In genomic region chr9:83544002-83544698, GRCh38 we compare ENCODE assay signal across 8 cellular contexts. TPM values are rescaled to one million over a fixed set of nuclear protein-coding genes. Genes with fewer than 3 reads are reported as not detected.
DNase-seq lines count a peak whose midpoint lies in the region; ATAC-seq, FAIRE-seq and TF ChIP-seq lines count a peak whose summit lies in the region.

No MANE protein-coding gene starts in this region.

- no peaks in the 10 kb centered on the region for H4K20me1 ChIP-seq in HepG2 (ENCODE audit: insufficient read depth, low read length)

- peak; percentile 94 for ATAC-seq in GM19452 (IDR thresholded peaks at IDR 0.05; ENCODE audit: unreplicated experiment)
- peak; percentile 91 for ATAC-seq in HG03520 (IDR thresholded peaks at IDR 0.05; ENCODE audit: unreplicated experiment)
- peak; percentile 97 for ATAC-seq in HepG2

- peak; percentile 94 for FAIRE-seq in HepG2 (lab: Jason Lieb, UNC)

- BruUV-seq in HepG2 (replicated peaks; lab: Mats Ljungman, UMichigan) = no TSS peak

- no peak overlapping the region for H3K9ac ChIP-seq in HepG2 (ENCODE audit: insufficient read depth, low read depth, low read length)

- no peak for TF ChIP-seq POLR2A in HepG2 (IDR thresholded peaks at IDR 0.05; ENCODE audit: insufficient read depth in 1 of 2, low read depth in 2 of 2, low read length in 2 of 2)

- CTCF ChIA-PET in HepG2 (lab: Yijun Ruan, JAX; ENCODE audit: low intra/inter-chr PET ratio, low total read pairs) = interaction anchor here (1.4 to 2.2 kb wide), 3 partner anchors 210 to 325 kb away, joined by 4 to 52 read pairs (median 13); no protein-coding TSS in a partner anchor

- peak; percentile 85 for TF ChIP-seq RAD21 in HepG2 (CRISPR knock-in tag; IDR thresholded peaks at IDR 0.05)

- no peaks in the 10 kb centered on the region for H3K27me3 ChIP-seq in HepG2 (ENCODE audit: control insufficient read depth in 1 of 2, insufficient read depth in 2 of 2, low read length in 2 of 2)

- H3K36me3 ChIP-seq in HepG2 (replicated peaks in 1 of 2; ENCODE audit: control insufficient read depth in 1 of 2, insufficient read depth in 2 of 2, low read length in 2 of 2) = no peaks in the 10 kb centered on the region

- H3K9me3 ChIP-seq in HepG2 (ENCODE audit: low read length) = no peaks in the 10 kb centered on the region

- no peak overlapping the region for H3K4me3 ChIP-seq in HepG2 (replicated peaks in 1 of 3; ENCODE audit: insufficient read depth in 1 of 3, low read depth in 2 of 3, low read length in 3 of 3)

- peak; percentile 92 for TF ChIP-seq CTCF in HepG2 (CRISPR knock-in tag; IDR thresholded peaks at IDR 0.05)

- in situ Hi-C loops in T47D (cut with HindIII; ENCODE audit: low pct_unique_long_range_greater_than_20kb, low sequenced_read_pairs) (no loop called here), HepG2 (cut with HindIII; ENCODE audit: extremely low pct_ligation_motif_present, low pct_unique_long_range_greater_than_20kb) (no loop called here)

- peaks cover 20% of the 10 kb centered on the region for H3K4me1 ChIP-seq in HepG2 (ENCODE audit: insufficient read depth, low read length)

- intact Hi-C loops in HepG2 (cut with micrococcal nuclease; ENCODE audit: unreplicated experiment) = loop anchor here (1.0 kb wide), 2 partner anchors 210 to 325 kb away; no protein-coding TSS in a partner anchor

- H3K4me2 ChIP-seq in HepG2 (ENCODE audit: low read depth, low read length) = peak overlapping the region; percentile 47

- peak; percentile 80 for DNase-seq in DMS 273 (lab: John Stamatoyannopoulos, UW; ENCODE audit: unreplicated experiment)
- peak; percentile 34 for DNase-seq in NCI-H774 (lab: John Stamatoyannopoulos, UW)
- peak; percentile 15 to 80 for DNase-seq in T47D (ENCODE audit: low read depth in 1 of 2, low spot score in 1 of 2)
- DNase-seq in HepG2 (ENCODE audit: low spot score) = peak; percentile 75
- no peak for DNase-seq in activated effector memory CD4-positive, alpha-beta T cell treated with Interleukin-2 at 50 U/mL for 16 hours
- DNase-seq in DMS79 treated with DMSO at 0.1 percent for 48 hours (lab: John Stamatoyannopoulos, UW) = no peak

- H2AFZ ChIP-seq in HepG2 (ENCODE audit: low read length) = peak overlapping the region; percentile 76

- no peaks in the 10 kb centered on the region for H3K79me2 ChIP-seq in HepG2 (ENCODE audit: insufficient read depth, low read length)

- no peak overlapping the region for H3K27ac ChIP-seq in HepG2 (ENCODE audit: extremely low read length, insufficient read depth, low read length)

- TF ChIP-seq EP300 in HepG2 (IDR thresholded peaks at IDR 0.05; ENCODE audit: low read depth in 2 of 2, low read length in 2 of 2) (no peak), HepG2 (CRISPR knock-in tag; IDR thresholded peaks at IDR 0.05; ENCODE audit: borderline replicate concordance) (no peak)

- POLR2A ChIA-PET in HepG2 (lab: Yijun Ruan, JAX) = interaction anchor here (1.0 kb wide), 1 partner anchor 210 kb away, joined by 4 read pairs; no protein-coding TSS in a partner anchor

- WGBS in HepG2 (ENCODE audit: low lambda C conversion rate) = 20% methylated on average over 2 of the region's 5 CpGs

TF ChIP-seq in HepG2, 621 proteins besides CTCF, POLR2A, EP300 and RAD21 (continues in another document):
- TF ChIP-seq THAP11 (CRISPR knock-in tag; IDR thresholded peaks at IDR 0.05) (0 out of 2 replicates have a peak, but pooled peaks have one; percentile 30), MED13 (CRISPR knock-in tag; IDR thresholded peaks at IDR 0.05) (0 out of 2 replicates have a peak, but pooled peaks have one; percentile 16), ZFX (CRISPR knock-in tag; IDR thresholded peaks at IDR 0.05; ENCODE audit: low read depth) (no peak), DZIP1 (CRISPR knock-in tag; IDR thresholded peaks at IDR 0.05) (no peak), MED1 (CRISPR knock-in tag; IDR thresholded peaks at IDR 0.05) (0 out of 2 replicates have a peak, but pooled peaks have one; percentile 18), HMGXB3 (CRISPR knock-in tag; IDR thresholded peaks at IDR 0.05; ENCODE audit: borderline replicate concordance) (0 out of 2 replicates have a peak, but pooled peaks have one; percentile 30)

RNA-seq across cellular contexts. Expression of gene FRMD3, which starts 5.9 kb away (rescaled TPM):
- 7.7 and 9.6 TPM in 2 replicates for total RNA-seq in HepG2 (2016; rRNA removed; fragmentation: Illumina TruSeq; extraction: Trizol)
- total RNA-seq in HepG2 (2016; cell fraction: cytosol; rRNA removed; fragmentation: Illumina TruSeq; extraction: Trizol; ENCODE audit: low read depth) = 0.71 and 1.1 TPM in 2 replicates
- 7.1 and 8.1 TPM in 2 replicates for total RNA-seq in HepG2 (2016; cell fraction: insoluble cytoplasmic fraction; rRNA removed; fragmentation: Illumina TruSeq; extraction: Trizol)
- total RNA-seq in HepG2 (2016; cell fraction: membrane; rRNA removed; fragmentation: Illumina TruSeq; extraction: Trizol) = 3.0 and 3.5 TPM in 2 replicates
- 7.5 and 7.6 TPM in 2 replicates for total RNA-seq in HepG2 (2016; cell fraction: nucleus; rRNA removed; fragmentation: Illumina TruSeq; extraction: Trizol)
- polyA plus RNA-seq in HepG2 (2011; rRNA removed) = 1.9 and 3.2 TPM in 2 replicates
- polyA plus RNA-seq in HepG2 (2011; cell fraction: cytosol; rRNA removed) = 2.4 and 3.0 TPM in 2 replicates
- polyA plus RNA-seq in HepG2 (2011; cell fraction: nucleus; rRNA removed) = 3.4 and 4.9 TPM in 2 replicates
- 4.6 and 5.1 TPM in 2 replicates for polyA plus RNA-seq in HepG2 (2012)
- 0.31 and 0.44 TPM in 2 replicates for polyA plus RNA-seq in HepG2 (2016; cell fraction: cytosol; fragmentation: Illumina TruSeq; extraction: Trizol; ENCODE audit: low read depth)
- 6.5 and 6.9 TPM in 2 replicates for polyA plus RNA-seq in HepG2 (2016; cell fraction: insoluble cytoplasmic fraction; fragmentation: Illumina TruSeq; extraction: Trizol; ENCODE audit: low read depth)
- 1.2 TPM in 2 replicates for polyA plus RNA-seq in HepG2 (2016; cell fraction: membrane; fragmentation: Illumina TruSeq; extraction: Trizol; ENCODE audit: low read depth)
- 6.1 and 6.6 TPM in 2 replicates for polyA plus RNA-seq in HepG2 (2016; cell fraction: nucleus; fragmentation: Illumina TruSeq; extraction: Trizol; ENCODE audit: insufficient read depth, low read depth)
- 9.7 and 14.0 TPM in 2 replicates for polyA minus RNA-seq in HepG2 (2011; rRNA and poly(A)+ RNA removed; ENCODE audit: low replicate concordance)
- polyA minus RNA-seq in HepG2 (2011; cell fraction: cytosol; rRNA and poly(A)+ RNA removed) = 7.7 and 8.4 TPM in 2 replicates
- polyA minus RNA-seq in HepG2 (2011; cell fraction: nucleus; rRNA and poly(A)+ RNA removed) = 12.9 and 14.8 TPM in 2 replicates

Comparison
In these comparisons a context has a peak if more than half of its experiments do, and no peak if none do; other contexts are left out.
1. DNase-seq: peak in DMS 273 (single experiment), NCI-H774 (single experiment), T47D (2 of 2) and HepG2 (single experiment); none in activated effector memory CD4-positive, alpha-beta T cell treated with Interleukin-2 at 50 U/mL for 16 hours (single experiment) and DMS79 treated with DMSO at 0.1 percent for 48 hours (single experiment).
2. Peak in every context shown above with its lines, with median percentiles within 50 percentile points of each other: ATAC-seq.